In genomic region chr17:15379659-15380058, GRCh38 we compare ENCODE assay signal across 9 cellular contexts. TPM values are rescaled to one million over a fixed set of nuclear protein-coding genes. Genes with fewer than 3 reads are reported as not detected.
"Had no signal": no experiment of that assay in that cellular context is flagged by ENCODE, and none has a peak within 500 bp of the region (broad histone marks: within the 10 kb centered on the region; RNA-seq: fewer than 3 reads in every experiment).

No MANE protein-coding gene starts in this region.

- FAIRE-seq: HepG2 had no signal

- H3K4me3 ChIP-seq: K562 had no signal

- DNase-seq: IMR-90, KBM-7, KG1 had no signal

- ATAC-seq: HepG2 had no signal

- H3K27ac ChIP-seq: HL-60 had no signal

RNA-seq across cellular contexts. Expression of gene TEKT3, which starts 38.3 kb away (rescaled TPM):
- total RNA-seq: HT-29, HT1080, IMR-90, K562 had no signal
- polyA plus RNA-seq: IgD-negative memory B cell, K562 had no signal
